In the genomic region with DNA sequence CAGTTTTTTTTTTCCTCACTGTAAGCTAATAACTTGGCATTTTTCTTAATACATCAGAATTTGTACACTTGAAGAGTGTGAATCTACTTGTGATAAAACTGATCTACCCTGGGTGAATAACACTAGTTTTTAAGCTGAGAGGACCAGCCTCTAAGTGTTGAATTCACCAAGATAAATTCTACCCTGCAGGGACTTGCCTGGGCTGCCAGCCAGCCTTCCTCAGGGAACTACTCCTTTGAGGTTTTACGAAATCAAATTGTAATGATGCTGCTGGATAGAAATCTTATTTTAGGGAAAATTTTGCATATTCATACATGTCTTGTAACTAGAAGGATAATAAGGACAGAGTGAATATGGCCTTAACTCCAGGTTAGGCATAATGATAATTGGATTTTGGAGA, we compare ENCODE assay signal across 15 cellular contexts. TPM values are rescaled to one million over a fixed set of nuclear protein-coding genes. Genes with fewer than 3 reads are reported as not detected.
A peak's percentile ranks its signal among the peaks of the same experiment; 100 is the strongest.
DNase-seq lines count a peak whose midpoint lies in the region; ATAC-seq and TF ChIP-seq lines count a peak whose summit lies in the region.
"Had no signal": no experiment of that assay in that cellular context is flagged by ENCODE, and none has a peak within 500 bp of the region (broad histone marks: within the 10 kb centered on the region; RNA-seq: fewer than 3 reads in every experiment).

No MANE protein-coding gene starts in this region.

- no peak for ATAC-seq in activated B cell treated with CpG ODN at 0.5 μM for 24 hours (ENCODE audit: low read depth)
- no peak for ATAC-seq in GM21737 (IDR thresholded peaks at IDR 0.05; ENCODE audit: unreplicated experiment)
- no peak for ATAC-seq in gastrocnemius medialis
- ATAC-seq: K562; left ventricle myocardium superior; stimulated activated memory B cell treated with anti-CD40 and anti-IgM and Interleukin-4, amounts not matched to agents 10 μg/mL and 1 μg/mL and 100 μg/mL, for 72 hours had no signal

- CTCF ChIA-PET in activated B cell treated with CpG ODN at 0.5 μM for 24 hours (lab: Charles Lee) = interaction anchor here (0.8 to 1.2 kb wide), 2 partner anchors 8 to 12 kb away, joined by 3 read pairs; no protein-coding TSS in a partner anchor

- no peaks in the 10 kb centered on the region for H3K27me3 Mint-ChIP-seq in activated naive CD4-positive, alpha-beta T cell treated with anti-CD3 and anti-CD28 coated beads, Interleukin-2, amount 50 U/mL, for 24 hours
- H3K27me3 Mint-ChIP-seq in activated B cell treated with CpG ODN at 0.5 μM for 24 hours = no peaks in the 10 kb centered on the region
- peaks cover 11% of the 10 kb centered on the region for H3K27me3 Mint-ChIP-seq in glutamatergic neuron (ENCODE audit: unreplicated experiment)
- H3K27me3 Mint-ChIP-seq: stimulated activated memory B cell treated with anti-CD40 and anti-IgM and Interleukin-4, amounts not matched to agents 10 μg/mL and 1 μg/mL and 100 μg/mL, for 72 hours had no signal

- H3K36me3 ChIP-seq in tibial artery (peaks cover 18 to 26% (median 25%) of the 10 kb centered on the region in 3 donors), gastrocnemius medialis (peaks cover 0 to 22% of the 10 kb centered on the region in 2 donors)

- H3K27ac Mint-ChIP-seq in activated naive CD4-positive, alpha-beta T cell treated with anti-CD3 and anti-CD28 coated beads, Interleukin-2, amount 50 U/mL, for 24 hours = no peak overlapping the region
- no peak overlapping the region for H3K27ac Mint-ChIP-seq in activated B cell treated with CpG ODN at 0.5 μM for 24 hours
- H3K27ac Mint-ChIP-seq in glutamatergic neuron (ENCODE audit: unreplicated experiment) = no peak overlapping the region

- no peaks in the 10 kb centered on the region for H3K9me3 ChIP-seq in tibial artery
- H3K9me3 ChIP-seq in gastrocnemius medialis = no peaks in the 10 kb centered on the region

- TF ChIP-seq POLR2A in gastrocnemius medialis (IDR thresholded peaks at IDR 0.05) = no peak

- peak overlapping the region; percentile 70 to 83 for H3K4me3 ChIP-seq in tibial artery
- H3K4me3 ChIP-seq in gastrocnemius medialis = no peak overlapping the region
- H3K4me3 ChIP-seq: K562 had no signal

- in situ Hi-C loops in gastrocnemius medialis (cut with MboI; ENCODE audit: low sequenced_read_pairs in 4 of 4) = loop anchor here in 2 of 4 donors (10.0 to 25.0 kb wide), 3 partner anchors 89 to 291 kb away; partner anchors contain the start of genes FGFR1OP2 (in 1 of the 2) and INTS13 (in 1 of the 2)

- no peak for TF ChIP-seq CTCF in activated B cell treated with CpG ODN at 0.5 μM for 24 hours (IDR thresholded peaks at IDR 0.05)
- TF ChIP-seq CTCF in glutamatergic neuron (IDR thresholded peaks at IDR 0.05; ENCODE audit: partially characterized antibody, unreplicated experiment) = no peak
- no peak for TF ChIP-seq CTCF in tibial artery (IDR thresholded peaks at IDR 0.05)
- no peak for TF ChIP-seq CTCF in gastrocnemius medialis (IDR thresholded peaks at IDR 0.05 in 4 of 5, conservative IDR thresholded peaks at IDR 0.05 in 1 of 5)

- H3K27ac ChIP-seq in tibial artery (no peak overlapping the region), gastrocnemius medialis (no peak overlapping the region)

- H3K27me3 ChIP-seq in tibial artery (no peaks in the 10 kb centered on the region), gastrocnemius medialis (no peaks in the 10 kb centered on the region)

- peaks cover 13% of the 10 kb centered on the region for H3K36me3 Mint-ChIP-seq in activated naive CD4-positive, alpha-beta T cell treated with anti-CD3 and anti-CD28 coated beads, Interleukin-2, amount 50 U/mL, for 24 hours
- H3K36me3 Mint-ChIP-seq in activated B cell treated with CpG ODN at 0.5 μM for 24 hours (ENCODE audit: low read depth) = peaks cover 36% of the 10 kb centered on the region
- H3K36me3 Mint-ChIP-seq in glutamatergic neuron (ENCODE audit: unreplicated experiment) = no peaks in the 10 kb centered on the region

- POLR2A ChIA-PET in activated B cell treated with CpG ODN at 0.5 μM for 24 hours (lab: Charles Lee) = no interaction called here

- H3K4me1 ChIP-seq in tibial artery = peaks cover 0 to 32% (median 18%) of the 10 kb centered on the region in 4 donors
- peaks cover 18 to 23% of the 10 kb centered on the region in 2 donors for H3K4me1 ChIP-seq in gastrocnemius medialis

- H3K9me3 Mint-ChIP-seq in activated naive CD4-positive, alpha-beta T cell treated with anti-CD3 and anti-CD28 coated beads, Interleukin-2, amount 50 U/mL, for 24 hours = no peaks in the 10 kb centered on the region
- H3K9me3 Mint-ChIP-seq in activated B cell treated with CpG ODN at 0.5 μM for 24 hours (no peaks in the 10 kb centered on the region), glutamatergic neuron (ENCODE audit: unreplicated experiment) (peaks cover 9% of the 10 kb centered on the region)
- H3K9me3 Mint-ChIP-seq: stimulated activated memory B cell treated with anti-CD40 and anti-IgM and Interleukin-4, amounts not matched to agents 10 μg/mL and 1 μg/mL and 100 μg/mL, for 72 hours had no signal

- peaks cover 37% of the 10 kb centered on the region for H3K4me1 Mint-ChIP-seq in activated naive CD4-positive, alpha-beta T cell treated with anti-CD3 and anti-CD28 coated beads, Interleukin-2, amount 50 U/mL, for 24 hours
- H3K4me1 Mint-ChIP-seq in activated B cell treated with CpG ODN at 0.5 μM for 24 hours (peaks cover 40% of the 10 kb centered on the region), glutamatergic neuron (ENCODE audit: low read depth, unreplicated experiment) (peaks cover 14% of the 10 kb centered on the region)

- no peak for DNase-seq in activated naive CD4-positive, alpha-beta T cell treated with anti-CD3 and anti-CD28 coated beads, Interleukin-2, amount 50 U/mL, for 16 hours
- DNase-seq in activated B cell treated with CpG ODN at 0.5 μM for 24 hours = no peak
- no peak for DNase-seq in glutamatergic neuron
- DNase-seq in tibial artery = no peak
- DNase-seq in SHP77 treated with DMSO at 0.1 percent for 48 hours (lab: John Stamatoyannopoulos, UW) = no peak
- no peak for DNase-seq in gastrocnemius medialis
- DNase-seq: activated CD8-positive, alpha-beta memory T cell treated with anti-CD3 and anti-CD28 coated beads for 24 hours; EL; left ventricle myocardium superior; NCI-H1694 treated with DMSO at 0.1 percent for 48 hours had no signal

- H3K4me3 Mint-ChIP-seq in activated naive CD4-positive, alpha-beta T cell treated with anti-CD3 and anti-CD28 coated beads, Interleukin-2, amount 50 U/mL, for 24 hours = peak overlapping the region; percentile 97
- H3K4me3 Mint-ChIP-seq in activated B cell treated with CpG ODN at 0.5 μM for 24 hours (peak overlapping the region; percentile 41), glutamatergic neuron (ENCODE audit: unreplicated experiment) (peak overlapping the region; percentile 64)

- intact Hi-C loops in activated B cell treated with CpG ODN at 0.5 μM for 24 hours (cut with micrococcal nuclease) = no loop called here
- intact Hi-C loops in tibial artery (cut with DNase I; ENCODE audit: low total_unique reads) = loop anchor here (5.0 kb wide), 1 partner anchor 283 kb away; no protein-coding TSS in a partner anchor
- intact Hi-C loops in gastrocnemius medialis (cut with DNase I; ENCODE audit: low total_unique reads) = loop anchor here (5.0 to 10.0 kb wide), 4 partner anchors 192 to 1829 kb away; partner anchors contain the start of genes DNAI7, ETFRF1, ITPR2 and MRPS35

RNA-seq across cellular contexts. Expression of gene MED21, which starts 1.9 kb away (rescaled TPM):
- 48.1 and 50.1 TPM in 2 replicates for total RNA-seq in activated B cell treated with CpG ODN at 0.5 μM for 24 hours
- 44.3 TPM for total RNA-seq in glutamatergic neuron (ENCODE audit: unreplicated experiment)
- total RNA-seq in gastrocnemius medialis = 10 to 100 TPM; 27.6 to 68.8 (median 39.9) TPM

RNA-seq across cellular contexts. Expression of gene TM7SF3, which starts 10.1 kb away (rescaled TPM):
- total RNA-seq in activated B cell treated with CpG ODN at 0.5 μM for 24 hours (20.7 and 30.5 TPM in 2 replicates), glutamatergic neuron (ENCODE audit: unreplicated experiment) (30.3 TPM), gastrocnemius medialis (10 to 100 TPM in 3 of 4 donors, 1 to 10 TPM in 1; 8.6 to 19.8 (median 14.3) TPM)

RNA-seq across cellular contexts. Expression of gene C12orf71, which starts 58.1 kb away (rescaled TPM):
- total RNA-seq in activated B cell treated with CpG ODN at 0.5 μM for 24 hours (not detected in 2 replicates), glutamatergic neuron (ENCODE audit: unreplicated experiment) (not detected), gastrocnemius medialis (not detected)
- total RNA-seq: K562; left ventricle myocardium superior; T-helper 1 cell treated with Interleukin-12 subunit alpha and Interleukin-12 subunit beta and Interleukin-4 antibody, amounts not matched to agents 30 ng/mL and 1 ng/mL, for 36 hours had no signal

Comparison
In these comparisons a context has a peak if more than half of its experiments do, and no peak if none do; other contexts are left out.
1. H3K4me3 Mint-ChIP-seq: peak in every context shown above with its lines; median percentile 97 in activated naive CD4-positive, alpha-beta T cell treated with anti-CD3 and anti-CD28 coated beads, Interleukin-2, amount 50 U/mL, for 24 hours; 64 in glutamatergic neuron; 41 in activated B cell treated with CpG ODN at 0.5 μM for 24 hours.
2. H3K4me3 ChIP-seq: peak in tibial artery (2 of 2); none in gastrocnemius medialis (0 of 4).